ENCODE assay signal across 6 cellular contexts in the genomic region with DNA sequence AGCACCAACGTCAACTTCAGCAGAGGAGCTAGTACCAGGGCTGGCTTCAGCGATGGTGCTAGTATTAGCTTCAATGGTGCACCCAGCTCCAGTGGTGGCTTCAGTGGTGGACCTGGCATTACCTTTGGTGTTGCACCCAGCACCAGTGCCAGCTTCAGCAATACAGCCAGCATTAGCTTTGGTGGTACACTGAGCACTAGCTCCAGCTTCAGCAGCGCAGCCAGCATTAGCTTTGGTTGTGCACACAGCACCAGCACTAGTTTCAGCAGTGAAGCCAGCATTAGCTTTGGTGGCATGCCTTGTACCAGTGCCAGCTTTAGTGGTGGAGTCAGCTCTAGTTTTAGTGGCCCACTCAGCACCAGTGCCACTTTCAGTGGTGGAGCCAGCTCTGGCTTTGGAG. TPM values are rescaled to one million over a fixed set of nuclear protein-coding genes. Genes with fewer than 3 reads are reported as not detected.
"Had no signal": no experiment of that assay in that cellular context is flagged by ENCODE, and none has a peak within 500 bp of the region (broad histone marks: within the 10 kb centered on the region; RNA-seq: fewer than 3 reads in every experiment).

No MANE protein-coding gene starts in this region.

- DNase-seq: HFFc6, KBM-7 had no signal

- ATAC-seq: GM23338, HCT116 had no signal

- H3K36me3 ChIP-seq: HAP-1 had no signal

- H3K4me3 ChIP-seq: GM23338, HAP-1 had no signal

RNA-seq across cellular contexts. Expression of a gene that starts 8.3 kb away (rescaled TPM):
- total RNA-seq: HT-29 had no signal
